In the genomic region with DNA sequence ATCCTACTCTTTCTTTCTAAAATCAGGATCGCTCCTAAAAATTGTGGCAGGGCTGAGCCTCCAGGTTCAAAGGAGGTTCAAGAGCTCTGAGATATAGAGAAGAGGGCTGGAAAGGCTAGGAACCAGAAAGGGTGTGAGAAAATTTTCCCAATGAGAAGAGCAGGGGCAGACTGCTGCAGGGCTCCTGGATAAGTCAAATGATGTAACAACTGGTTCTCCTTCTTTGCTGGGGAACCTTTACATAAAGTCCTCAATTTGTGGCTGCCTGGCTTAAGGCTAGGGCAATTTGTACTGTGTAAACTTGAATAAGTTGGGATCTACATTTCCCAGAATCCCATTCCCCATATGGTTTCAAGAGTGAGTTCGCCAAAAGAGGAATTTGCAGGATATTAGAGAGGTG, we compare ENCODE assay signal across 26 cellular contexts.
"Had no signal": no experiment of that assay in that cellular context is flagged by ENCODE, and none has a peak within 500 bp of the region (broad histone marks: within the 10 kb centered on the region; RNA-seq: fewer than 3 reads in every experiment).

No MANE protein-coding gene starts in this region.

- ATAC-seq: activated CD4-positive, alpha-beta T cell treated with anti-CD3 and anti-CD28 coated beads for 36 hours; activated T-cell treated with anti-CD3 and anti-CD28 coated beads, Interleukin-2, amount 50 U/mL, for 4 hours; effector memory CD8-positive, alpha-beta T cell; gastroesophageal sphincter had no signal

- H3K27ac ChIP-seq: colonic mucosa, dorsolateral prefrontal cortex, gastroesophageal sphincter, prostate gland had no signal

- H3K27ac Mint-ChIP-seq: activated B cell treated with CpG ODN at 0.5 μM for 24 hours; activated CD4-positive, alpha-beta T cell treated with anti-CD3 and anti-CD28 coated beads for 36 hours; activated naive CD8-positive, alpha-beta T cell treated with anti-CD3 and anti-CD28 coated beads for 36 hours; activated T-helper 2 cell treated with anti-CD3 and anti-CD28 coated beads, Interferon-gamma antibody, Interleukin-2, Interleukin-4, amounts not matched to agents 10 μg/mL and 5 μg/mL and 100 μg/mL, durations not matched to agents 14 hours and 24 hours and 36 hours; effector memory CD8-positive, alpha-beta T cell; memory B cell; stimulated activated naive CD8-positive, alpha-beta T cell treated with anti-CD3 and anti-CD28 coated beads, Interleukin-15, Interleukin-2, amounts not matched to agents 100 ng/mL and 50 ng/mL, for 24 hours had no signal

- H3K36me3 Mint-ChIP-seq: activated naive CD8-positive, alpha-beta T cell treated with anti-CD3 and anti-CD28 coated beads for 36 hours; memory B cell; naive B cell had no signal

- H3K27me3 Mint-ChIP-seq: activated CD4-positive, alpha-beta T cell treated with anti-CD3 and anti-CD28 coated beads for 36 hours had no signal

- H3K4me1 ChIP-seq: colonic mucosa, prostate gland had no signal

- H3K9me3 Mint-ChIP-seq: activated B cell treated with CpG ODN at 0.5 μM for 24 hours; activated naive CD8-positive, alpha-beta T cell treated with anti-CD3 and anti-CD28 coated beads for 36 hours; activated T-cell treated with anti-CD3 and anti-CD28 coated beads, Interleukin-2, amount 50 U/mL, for 4 hours; activated T-helper 2 cell treated with anti-CD3 and anti-CD28 coated beads, Interferon-gamma antibody, Interleukin-2, Interleukin-4, amounts not matched to agents 10 μg/mL and 5 μg/mL and 100 μg/mL, durations not matched to agents 14 hours and 24 hours and 36 hours; effector memory CD8-positive, alpha-beta T cell; memory B cell; naive B cell; stimulated activated naive CD8-positive, alpha-beta T cell treated with anti-CD3 and anti-CD28 coated beads, Interleukin-15, Interleukin-2, amounts not matched to agents 100 ng/mL and 50 ng/mL, for 24 hours had no signal

- H3K36me3 ChIP-seq: colonic mucosa, esophagus squamous epithelium, gastroesophageal sphincter, prostate gland, thyroid gland had no signal

- FAIRE-seq: bronchial epithelial cell, endothelial cell of umbilical vein, islet of Langerhans had no signal

- H3K27me3 ChIP-seq: colonic mucosa, esophagus squamous epithelium, gastroesophageal sphincter, thyroid gland had no signal

- DNase-seq: activated B cell treated with CpG ODN at 0.5 μM for 24 hours; activated CD4-positive, alpha-beta T cell treated with anti-CD3 and anti-CD28 coated beads for 36 hours; activated CD4-positive, alpha-beta T cell treated with anti-CD3 and anti-CD28 coated beads, Interleukin-2, amount 50 U/mL, for 4 hours; activated CD8-positive, alpha-beta memory T cell treated with anti-CD3 and anti-CD28 coated beads for 24 hours; activated CD8-positive, alpha-beta memory T cell treated with anti-CD3 and anti-CD28 coated beads, Interleukin-2, amount 50 U/mL, for 4 hours; activated naive CD4-positive, alpha-beta T cell treated with Interleukin-2 at 50 U/mL for 16 hours; activated naive CD8-positive, alpha-beta T cell treated with anti-CD3 and anti-CD28 coated beads for 36 hours; activated T-cell treated with anti-CD3 and anti-CD28 coated beads, Interleukin-2, amount 50 U/mL, for 4 hours; colonic mucosa; dorsolateral prefrontal cortex; effector memory CD8-positive, alpha-beta T cell; esophagus squamous epithelium; head of caudate nucleus; left cardiac atrium; naive B cell; substantia nigra; T-helper 9 cell had no signal

- H3K4me1 Mint-ChIP-seq: activated B cell treated with CpG ODN at 0.5 μM for 24 hours; activated CD4-positive, alpha-beta T cell treated with anti-CD3 and anti-CD28 coated beads for 36 hours; activated naive CD8-positive, alpha-beta T cell treated with anti-CD3 and anti-CD28 coated beads for 36 hours; memory B cell; naive B cell had no signal

- H3K4me3 Mint-ChIP-seq: activated B cell treated with CpG ODN at 0.5 μM for 24 hours; activated CD4-positive, alpha-beta T cell treated with anti-CD3 and anti-CD28 coated beads for 36 hours; activated naive CD8-positive, alpha-beta T cell treated with anti-CD3 and anti-CD28 coated beads for 36 hours; activated T-cell treated with anti-CD3 and anti-CD28 coated beads, Interleukin-2, amount 50 U/mL, for 4 hours; effector memory CD8-positive, alpha-beta T cell; memory B cell; naive B cell; stimulated activated naive CD8-positive, alpha-beta T cell treated with anti-CD3 and anti-CD28 coated beads, Interleukin-15, Interleukin-2, amounts not matched to agents 100 ng/mL and 50 ng/mL, for 24 hours had no signal

- H3K4me3 ChIP-seq: colonic mucosa, dorsolateral prefrontal cortex, esophagus squamous epithelium, gastroesophageal sphincter, prostate gland, thyroid gland had no signal

- H3K9me3 ChIP-seq: colonic mucosa, esophagus squamous epithelium, gastroesophageal sphincter, prostate gland, thyroid gland had no signal
